ENCODE assay signal across 8 cellular contexts in genomic region chr11:66052664-66052982, GRCh38. TPM values are rescaled to one million over a fixed set of nuclear protein-coding genes. Genes with fewer than 3 reads are reported as not detected.
DNase-seq lines count a peak whose midpoint lies in the region; FAIRE-seq and TF ChIP-seq lines count a peak whose summit lies in the region.

No MANE protein-coding gene starts in this region.

- FAIRE-seq in urothelium cell line (lab: Jason Lieb, UNC) = no peak

- H3K36me3 ChIP-seq in DOHH2 (ENCODE audit: control insufficient read depth, low read length) (peaks cover 52% of the 10 kb centered on the region), esophagus muscularis mucosa (peaks cover 33 to 43% (median 37%) of the 10 kb centered on the region in 4 donors)

- peak overlapping the region; percentile 97 for H3K27ac Mint-ChIP-seq in progenitor cell of endocrine pancreas

- no peak for TF ChIP-seq POLR2A in esophagus muscularis mucosa (IDR thresholded peaks at IDR 0.05; ENCODE audit: low read depth)

- H3K27ac ChIP-seq in DOHH2 (ENCODE audit: low read depth, low read length) = peak overlapping the region; percentile 47
- H3K27ac ChIP-seq in RWPE1 = peak overlapping the region; percentile 92
- H3K27ac ChIP-seq in esophagus muscularis mucosa (replicated peaks in 1 of 4) = peak overlapping the region; percentile 87 to 92 (median 90)

- peaks cover 14% of the 10 kb centered on the region for H3K36me3 Mint-ChIP-seq in progenitor cell of endocrine pancreas (ENCODE audit: insufficient read depth)

- H3K4me1 ChIP-seq in DOHH2 (ENCODE audit: control insufficient read depth, low read length) (peaks cover 25% of the 10 kb centered on the region), esophagus muscularis mucosa (peaks cover 31 to 56% (median 48%) of the 10 kb centered on the region in 4 donors)

- no peak for TF ChIP-seq CTCF in DOHH2 (IDR thresholded peaks at IDR 0.05; ENCODE audit: low read depth, low read length, poor library complexity, severe bottlenecking)
- TF ChIP-seq CTCF in RWPE1 (conservative IDR thresholded peaks at IDR 0.05; ENCODE audit: low read depth) = no peak
- no peak for TF ChIP-seq CTCF in esophagus muscularis mucosa (IDR thresholded peaks at IDR 0.05)
- TF ChIP-seq CTCF in progenitor cell of endocrine pancreas (IDR thresholded peaks at IDR 0.05; ENCODE audit: unreplicated experiment) = no peak

- TF ChIP-seq EP300 in esophagus muscularis mucosa (IDR thresholded peaks at IDR 0.05) = no peak

- H3K9me3 ChIP-seq in DOHH2 (ENCODE audit: control insufficient read depth, insufficient read depth, low read length) = no peaks in the 10 kb centered on the region
- H3K9me3 ChIP-seq in esophagus muscularis mucosa = no peaks in the 10 kb centered on the region

- POLR2A ChIA-PET in RWPE1 (lab: Yijun Ruan, JAX; ENCODE audit: low non-redundant PET) = interaction anchor here (0.8 to 1.1 kb wide), 3 partner anchors 10 to 38 kb away, joined by 4 to 13 read pairs (median 5); no protein-coding TSS in a partner anchor

- CTCF ChIA-PET in RWPE1 (lab: Yijun Ruan, JAX) = interaction anchor here (0.7 to 4.1 kb wide), 3 partner anchors 15 to 159 kb away, joined by 3 to 32 read pairs (median 5); no protein-coding TSS in a partner anchor

- intact Hi-C loops in esophagus muscularis mucosa (cut with DNase I) = no loop called here

- H4K20me1 ChIP-seq in DOHH2 (ENCODE audit: control insufficient read depth, insufficient read depth, low read depth, low read length) = peaks cover 4% of the 10 kb centered on the region; the same call in 1 of the 2 replicates

- peak overlapping the region; percentile 99 for H3K4me3 Mint-ChIP-seq in progenitor cell of endocrine pancreas (ENCODE audit: low read depth)

- H3K9me2 ChIP-seq in DOHH2 (replicated peaks; ENCODE audit: control insufficient read depth, low read length) = no peaks in the 10 kb centered on the region

- DNase-seq in RWPE1 (ENCODE audit: low spot score) = no peak
- no peak for DNase-seq in esophagus muscularis mucosa (ENCODE audit: extremely low spot score)
- DNase-seq in progenitor cell of endocrine pancreas (ENCODE audit: low spot score, unreplicated experiment) = no peak
- no peak for DNase-seq in urothelium cell line (ENCODE audit: low spot score)
- no peak for DNase-seq in MV-4-11 (lab: John Stamatoyannopoulos, UW)
- DNase-seq in LoVo (ENCODE audit: low spot score) = no peak
- no peak for DNase-seq in SW 1271 (lab: John Stamatoyannopoulos, UW)

- H3K9me3 Mint-ChIP-seq in progenitor cell of endocrine pancreas (ENCODE audit: low read depth) = no peaks in the 10 kb centered on the region

- H3K4me1 Mint-ChIP-seq in progenitor cell of endocrine pancreas (ENCODE audit: low read depth) = peaks cover 32% of the 10 kb centered on the region

- H3K27me3 Mint-ChIP-seq in progenitor cell of endocrine pancreas = no peaks in the 10 kb centered on the region

- WGBS in esophagus muscularis mucosa = 2% methylated on average over 17 of the region's 17 CpGs

- H3K27me3 ChIP-seq in DOHH2 (ENCODE audit: control insufficient read depth, low read length) (no peaks in the 10 kb centered on the region), esophagus muscularis mucosa (peaks cover 0 to 18% (median 3%) of the 10 kb centered on the region in 4 donors)

- peaks cover 45% of the 10 kb centered on the region for H3K79me2 ChIP-seq in DOHH2 (ENCODE audit: control insufficient read depth, low read length)

- peak overlapping the region; percentile 77 for H3K4me2 ChIP-seq in DOHH2 (ENCODE audit: low read length)

- no peaks in the 10 kb centered on the region for H3F3A ChIP-seq in DOHH2 (ENCODE audit: control insufficient read depth, insufficient read depth)

- H3K4me3 ChIP-seq in DOHH2 (ENCODE audit: low read length) (peak overlapping the region; percentile 83), esophagus muscularis mucosa (peak overlapping the region; percentile 77 to 94 (median 88))

RNA-seq across cellular contexts. Expression of gene SF3B2, which starts 0.5 kb away (rescaled TPM):
- total RNA-seq in esophagus muscularis mucosa (100 to 1,000 TPM; 117 to 160 (median 137) TPM), progenitor cell of endocrine pancreas (211 and 216 TPM in 2 replicates)

RNA-seq across cellular contexts. Expression of gene GAL3ST3, which starts 3.7 kb away (rescaled TPM):
- total RNA-seq in esophagus muscularis mucosa = 1 to 10 TPM in 3 of 4 donors, under 1 TPM in 1; 0.83 to 7.4 (median 3.3) TPM
- 3.9 and 4.8 TPM in 2 replicates for total RNA-seq in progenitor cell of endocrine pancreas

RNA-seq across cellular contexts. Expression of gene PACS1, which starts 17.4 kb away (rescaled TPM):
- 10 to 100 TPM; 37.1 to 97.8 (median 54.3) TPM for total RNA-seq in esophagus muscularis mucosa
- 68.3 and 72.3 TPM in 2 replicates for total RNA-seq in progenitor cell of endocrine pancreas

RNA-seq across cellular contexts. Expression of gene CATSPER1, which starts 26.3 kb away (rescaled TPM):
- under 1 TPM in 1 of 4 donors, not detected in 3; 0.52 TPM for total RNA-seq in esophagus muscularis mucosa
- total RNA-seq in progenitor cell of endocrine pancreas = not detected in 2 replicates

RNA-seq across cellular contexts. Expression of gene CST6, which starts 40.8 kb away (rescaled TPM):
- total RNA-seq in esophagus muscularis mucosa = not detected
- total RNA-seq in progenitor cell of endocrine pancreas = not detected in 2 replicates
